ENCODE assay signal across 15 cellular contexts in the genomic region with DNA sequence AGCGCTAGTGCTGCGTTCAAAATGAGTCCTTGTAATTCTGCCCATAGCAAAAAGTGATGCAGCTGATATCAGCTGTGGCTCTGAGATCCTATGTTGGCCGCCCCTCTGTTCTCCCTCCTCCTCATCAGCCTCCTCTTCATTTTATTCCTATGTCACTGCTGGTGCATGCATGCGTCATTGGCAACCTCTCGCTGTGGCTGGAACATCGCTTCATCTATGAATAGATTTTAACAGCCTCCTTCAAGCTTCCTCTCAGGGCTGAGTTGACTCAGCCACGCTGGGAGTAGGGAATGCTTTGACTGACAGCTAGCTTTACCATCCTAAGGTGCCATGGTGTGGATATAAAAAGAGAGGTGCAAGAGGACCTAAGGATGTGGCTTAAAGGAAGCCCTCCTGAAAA.
DNase-seq lines count a peak whose midpoint lies in the region; ATAC-seq and TF ChIP-seq lines count a peak whose summit lies in the region.
"Had no signal": no experiment of that assay in that cellular context is flagged by ENCODE, and none has a peak within 500 bp of the region (broad histone marks: within the 10 kb centered on the region; RNA-seq: fewer than 3 reads in every experiment).

No MANE protein-coding gene starts in this region.

- no peak overlapping the region for H2AFZ ChIP-seq in neural cell (ENCODE audit: low read depth, low read length)

- peak; percentile 12 for TF ChIP-seq EP300 in neural cell (conservative IDR thresholded peaks at IDR 0.05; ENCODE audit: poor library complexity, severe bottlenecking)

- no peak overlapping the region for H3K27ac Mint-ChIP-seq in activated T-cell treated with anti-CD3 and anti-CD28 coated beads, Interleukin-2, amount 50 U/mL, for 72 hours
- H3K27ac Mint-ChIP-seq: activated CD8-positive, alpha-beta T cell treated with anti-CD3 and anti-CD28 coated beads, Interleukin-2, amount 10 ng/mL, durations not matched to agents 7 days and 5 days; activated naive CD8-positive, alpha-beta T cell; IgD-negative memory B cell had no signal

- no peak for TF ChIP-seq CTCF in dorsolateral prefrontal cortex (IDR thresholded peaks at IDR 0.05 in 54 of 56, conservative IDR thresholded peaks at IDR 0.05 in 2 of 56; ENCODE audit: low read depth in 1 of 56, partially characterized antibody in 56 of 56)
- no peak for TF ChIP-seq CTCF in neural cell (IDR thresholded peaks at IDR 0.05; ENCODE audit: poor library complexity, severe bottlenecking)

- no peak for TF ChIP-seq POLR2A in GM18505 (IDR thresholded peaks at IDR 0.05; ENCODE audit: borderline replicate concordance, extremely low read depth, insufficient read depth, insufficient read length)

- H3F3A ChIP-seq in neural cell (ENCODE audit: insufficient read depth, low read length, poor library complexity, severe bottlenecking) = peaks cover 4% of the 10 kb centered on the region

- H3K36me3 ChIP-seq in neural cell (ENCODE audit: insufficient read depth, low read length) = no peaks in the 10 kb centered on the region

- no peaks in the 10 kb centered on the region for H3K36me3 Mint-ChIP-seq in activated T-cell treated with anti-CD3 and anti-CD28 coated beads, Interleukin-2, amount 50 U/mL, for 72 hours (ENCODE audit: insufficient read depth in 2 of 2)
- H3K36me3 Mint-ChIP-seq: activated naive CD8-positive, alpha-beta T cell; IgD-negative memory B cell had no signal

- H3K9me2 ChIP-seq in neural cell (ENCODE audit: insufficient read depth, low read length) = no peaks in the 10 kb centered on the region

- no peak for TF ChIP-seq RAD21 in neural cell (conservative IDR thresholded peaks at IDR 0.05)

- intact Hi-C loops in dorsolateral prefrontal cortex (cut with DNase I) = loop anchor here in 1 of 2 donors (5.0 kb wide), 2 partner anchors 294 to 301 kb away; no protein-coding TSS in a partner anchor

- no peak overlapping the region for H3K4me3 Mint-ChIP-seq in activated T-cell treated with anti-CD3 and anti-CD28 coated beads, Interleukin-2, amount 50 U/mL, for 72 hours
- H3K4me3 Mint-ChIP-seq: activated CD8-positive, alpha-beta T cell treated with anti-CD3 and anti-CD28 coated beads, Interleukin-2, amount 10 ng/mL, durations not matched to agents 7 days and 5 days; activated naive CD8-positive, alpha-beta T cell; IgD-negative memory B cell had no signal

- no peaks in the 10 kb centered on the region for H3K9me3 ChIP-seq in neural cell (ENCODE audit: low read length)

- H3K4me1 Mint-ChIP-seq in activated T-cell treated with anti-CD3 and anti-CD28 coated beads, Interleukin-2, amount 50 U/mL, for 72 hours (ENCODE audit: low read depth) = no peaks in the 10 kb centered on the region

- no peaks in the 10 kb centered on the region for H3K27me3 Mint-ChIP-seq in activated T-cell treated with anti-CD3 and anti-CD28 coated beads, Interleukin-2, amount 50 U/mL, for 72 hours (ENCODE audit: low read depth)
- H3K27me3 Mint-ChIP-seq: IgD-negative memory B cell had no signal

- no peaks in the 10 kb centered on the region for H3K79me2 ChIP-seq in neural cell (replicated peaks; ENCODE audit: insufficient read depth, low read length)

- DNase-seq in AG20443 (ENCODE audit: low spot score) = peak; percentile 61
- DNase-seq in M059J (ENCODE audit: low read depth) = peak; percentile 75
- peak in 8 of 10 donors; percentile 31 to 84 (median 70) for DNase-seq in dorsolateral prefrontal cortex
- DNase-seq in activated T-cell treated with anti-CD3 and anti-CD28 coated beads, Interleukin-2, amount 50 U/mL, for 72 hours = no peak
- no peak for DNase-seq in NAMALWA (ENCODE audit: low spot score)
- DNase-seq: activated CD8-positive, alpha-beta T cell treated with anti-CD3 and anti-CD28 coated beads, Interleukin-2, amount 10 ng/mL, durations not matched to agents 7 days and 5 days; effector memory CD4-positive, alpha-beta T cell; NCI-H2081 treated with DMSO at 0.1 percent for 48 hours; PC-3 had no signal

- H3K4me2 ChIP-seq in neural cell (ENCODE audit: low read length) = no peak overlapping the region

- H3K27me3 ChIP-seq in dorsolateral prefrontal cortex (no peaks in the 10 kb centered on the region), neural cell (ENCODE audit: insufficient read depth, low read depth, low read length) (no peaks in the 10 kb centered on the region)

- H3K4me3 ChIP-seq in dorsolateral prefrontal cortex = peak overlapping the region in 4 of 59 donors; percentile 0 to 21 (median 4)
- no peak overlapping the region for H3K4me3 ChIP-seq in neural cell (ENCODE audit: low read length)

- H3K27ac ChIP-seq in dorsolateral prefrontal cortex = peak overlapping the region in 50 of 59 donors; percentile 3 to 88 (median 64)
- peak overlapping the region; percentile 38 for H3K27ac ChIP-seq in neural cell (ENCODE audit: low read length)
- H3K27ac ChIP-seq: C4-2B had no signal

- no peaks in the 10 kb centered on the region for H4K20me1 ChIP-seq in neural cell (ENCODE audit: insufficient read depth)

- H3K9me3 Mint-ChIP-seq in activated T-cell treated with anti-CD3 and anti-CD28 coated beads, Interleukin-2, amount 50 U/mL, for 72 hours = peaks cover 0 to 2% of the 10 kb centered on the region in 2 donors

- H3K9ac ChIP-seq in neural cell (ENCODE audit: low read length) = no peak overlapping the region

- no peak for ATAC-seq in activated T-cell treated with anti-CD3 and anti-CD28 coated beads, Interleukin-2, amount 50 U/mL, for 72 hours (replicated peaks in 1 of 2)
- ATAC-seq in GM18505 (IDR thresholded peaks at IDR 0.05; ENCODE audit: unreplicated experiment) (no peak), HG02938 (IDR thresholded peaks at IDR 0.05; ENCODE audit: unreplicated experiment) (no peak)
- ATAC-seq: activated CD8-positive, alpha-beta T cell treated with anti-CD3 and anti-CD28 coated beads, Interleukin-2, amount 10 ng/mL, durations not matched to agents 7 days and 5 days; PC-3 had no signal

TF ChIP-seq in neural cell, 6 proteins besides CTCF, POLR2A, EP300 and RAD21:
- TF ChIP-seq POLR2AphosphoS5 (IDR thresholded peaks at IDR 0.05) = peak; percentile 13
- TF ChIP-seq REST (IDR thresholded peaks at IDR 0.05; ENCODE audit: borderline replicate concordance) = no peak
- no peak for TF ChIP-seq TAF1 (IDR thresholded peaks at IDR 0.05; ENCODE audit: low read depth)
- no peak for TF ChIP-seq SMC3 (conservative IDR thresholded peaks at IDR 0.05; ENCODE audit: poor library complexity)
- no peak for TF ChIP-seq EZH2 (IDR thresholded peaks at IDR 0.05; ENCODE audit: borderline replicate concordance, insufficient read depth, low read length, poor library complexity, severe bottlenecking)
- TF ChIP-seq MXI1 (conservative IDR thresholded peaks at IDR 0.05; ENCODE audit: poor library complexity, severe bottlenecking) = no peak
TF ChIP-seq in neural cell: peak in this region for 1.

Comparison
In these comparisons a context has a peak if more than half of its experiments do, and no peak if none do; other contexts are left out.
1. DNase-seq: peak in AG20443 (single experiment), M059J (single experiment) and dorsolateral prefrontal cortex (8 of 10); none in activated T-cell treated with anti-CD3 and anti-CD28 coated beads, Interleukin-2, amount 50 U/mL, for 72 hours (0 of 2) and NAMALWA (single experiment).